In the genomic region with DNA sequence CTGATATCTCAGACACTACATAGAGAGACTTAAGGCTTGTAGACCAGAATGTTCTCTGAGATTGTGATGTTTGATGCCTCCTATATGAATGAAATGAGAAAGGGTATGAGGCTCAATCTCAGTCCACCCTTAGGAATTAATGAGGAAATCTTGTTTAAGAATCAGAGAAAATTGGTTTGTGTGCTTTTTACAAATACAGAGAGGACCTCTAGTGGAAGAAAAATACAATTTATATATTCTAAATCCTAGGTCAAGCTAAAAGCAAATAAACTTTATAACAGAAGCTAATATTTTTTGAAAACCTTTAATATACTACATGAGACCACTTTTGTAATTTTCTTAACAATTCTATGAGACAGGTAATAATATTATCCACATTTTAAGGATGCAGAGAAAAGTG, we compare ENCODE assay signal across 17 cellular contexts. TPM values are rescaled to one million over a fixed set of nuclear protein-coding genes. Genes with fewer than 3 reads are reported as not detected.
DNase-seq lines count a peak whose midpoint lies in the region; ATAC-seq and TF ChIP-seq lines count a peak whose summit lies in the region.
"Had no signal": no experiment of that assay in that cellular context is flagged by ENCODE, and none has a peak within 500 bp of the region (broad histone marks: within the 10 kb centered on the region; RNA-seq: fewer than 3 reads in every experiment).

No MANE protein-coding gene starts in this region.

- H3K27me3 Mint-ChIP-seq in neural progenitor cell (ENCODE audit: insufficient read depth, low read depth): no peaks in the 10 kb centered on the region

- no peak for ATAC-seq in HG02885 (IDR thresholded peaks at IDR 0.05; ENCODE audit: poor library complexity, unreplicated experiment)
- ATAC-seq in GM21786 (IDR thresholded peaks at IDR 0.05; ENCODE audit: unreplicated experiment): no peak
- ATAC-seq: activated T-helper 17 cell treated with anti-CD3 and anti-CD28 coated beads, Interleukin-2, amount 50 U/mL, for 72 hours; left lung had no signal

- no peaks in the 10 kb centered on the region for H3K9me3 Mint-ChIP-seq in neural progenitor cell
- H3K9me3 Mint-ChIP-seq: activated CD4-positive, alpha-beta memory T cell treated with anti-CD3 and anti-CD28 coated beads for 36 hours; activated T-helper 17 cell treated with anti-CD3 and anti-CD28 coated beads, Interleukin-2, amount 50 U/mL, for 72 hours; nephron progenitor cell had no signal

- no peaks in the 10 kb centered on the region for H4K20me1 ChIP-seq in neural progenitor cell (ENCODE audit: low read depth)

- H3K4me2 ChIP-seq in neural progenitor cell: no peak overlapping the region

- DNase-seq in NCI-H345 treated with DMSO at 0.1 percent for 48 hours (lab: John Stamatoyannopoulos, UW; ENCODE audit: unreplicated experiment) (peak; percentile 17), NCI-H345 (lab: John Stamatoyannopoulos, UW) (no peak), LNCaP clone FGC (ENCODE audit: low read depth) (no peak), astrocyte of the spinal cord (ENCODE audit: low read depth, low spot score) (no peak), neural progenitor cell (ENCODE audit: low spot score) (no peak), NCI-H2227 (lab: John Stamatoyannopoulos, UW; ENCODE audit: unreplicated experiment) (no peak)
- DNase-seq: activated CD4-positive, alpha-beta memory T cell treated with anti-CD3 and anti-CD28 coated beads for 36 hours; head of caudate nucleus; left lung; NCI-H2029; nephron progenitor cell; spleen had no signal

- no peaks in the 10 kb centered on the region for H3K27me3 ChIP-seq in neural progenitor cell
- H3K27me3 ChIP-seq: left lung, spleen had no signal

- H3K4me3 ChIP-seq in LNCaP clone FGC (ENCODE audit: low read depth, low read length) (no peak overlapping the region), astrocyte of the spinal cord (ENCODE audit: low read depth, low read length) (no peak overlapping the region), neural progenitor cell (no peak overlapping the region)
- H3K4me3 ChIP-seq: left lung, spleen had no signal

- no peaks in the 10 kb centered on the region for H3K9me3 ChIP-seq in neural progenitor cell (ENCODE audit: low read depth)
- H3K9me3 ChIP-seq: left lung, spleen had no signal

- no peak overlapping the region for H3K27ac ChIP-seq in neural progenitor cell
- H3K27ac ChIP-seq: left lung, spleen had no signal

- H3K27ac Mint-ChIP-seq in neural progenitor cell: no peak overlapping the region
- H3K27ac Mint-ChIP-seq: activated CD4-positive, alpha-beta memory T cell treated with anti-CD3 and anti-CD28 coated beads for 36 hours; activated T-helper 17 cell treated with anti-CD3 and anti-CD28 coated beads, Interleukin-2, amount 50 U/mL, for 72 hours; nephron progenitor cell had no signal

- no peaks in the 10 kb centered on the region for H3K4me1 Mint-ChIP-seq in neural progenitor cell
- H3K4me1 Mint-ChIP-seq: activated T-helper 17 cell treated with anti-CD3 and anti-CD28 coated beads, Interleukin-2, amount 50 U/mL, for 72 hours had no signal

- H3K79me2 ChIP-seq in neural progenitor cell (ENCODE audit: low read depth): no peaks in the 10 kb centered on the region

- no peaks in the 10 kb centered on the region for H3K4me1 ChIP-seq in neural progenitor cell
- H3K4me1 ChIP-seq: left lung, spleen had no signal

- H3K36me3 ChIP-seq in neural progenitor cell: no peaks in the 10 kb centered on the region
- H3K36me3 ChIP-seq: left lung, spleen had no signal

- no peak overlapping the region for H3K9ac ChIP-seq in neural progenitor cell

- H3K4me3 Mint-ChIP-seq in neural progenitor cell: no peak overlapping the region
- H3K4me3 Mint-ChIP-seq: activated CD4-positive, alpha-beta memory T cell treated with anti-CD3 and anti-CD28 coated beads for 36 hours; activated T-helper 17 cell treated with anti-CD3 and anti-CD28 coated beads, Interleukin-2, amount 50 U/mL, for 72 hours; nephron progenitor cell had no signal

- no peak overlapping the region for H2AFZ ChIP-seq in neural progenitor cell (replicated peaks)

- TF ChIP-seq CTCF in LNCaP clone FGC (IDR thresholded peaks at IDR 0.05; ENCODE audit: control insufficient read depth, extremely low read depth, insufficient read depth) (peak; percentile 22; the same call in 1 of the 2 replicates), astrocyte of the spinal cord (IDR thresholded peaks at IDR 0.05; ENCODE audit: low read depth, low read length) (peak; percentile 17), neural progenitor cell (IDR thresholded peaks at IDR 0.05) (peak; percentile 33)

- no peaks in the 10 kb centered on the region for H3K36me3 Mint-ChIP-seq in neural progenitor cell
- H3K36me3 Mint-ChIP-seq: activated CD4-positive, alpha-beta memory T cell treated with anti-CD3 and anti-CD28 coated beads for 36 hours had no signal

- in situ Hi-C loops in astrocyte of the spinal cord (cut with HindIII; ENCODE audit: low sequenced_read_pairs): no loop called here

- no peaks in the 10 kb centered on the region for H3F3A ChIP-seq in neural progenitor cell (ENCODE audit: low read depth)

RNA-seq across cellular contexts. Expression of gene OR52H1, which starts 5.0 kb away (rescaled TPM):
- total RNA-seq in neural progenitor cell (ENCODE audit: low replicate concordance): not detected in 2 replicates
- total RNA-seq: A172; activated CD4-positive, alpha-beta memory T cell treated with anti-CD3 and anti-CD28 coated beads for 36 hours; T-helper 2 cell treated with Interferon-gamma antibody and Interleukin-4, amounts not matched to agents 100 ng/mL and 5 ng/mL, for 36 hours had no signal

RNA-seq across cellular contexts. Expression of gene OR52B6, which starts 27.3 kb away (rescaled TPM):
- total RNA-seq in neural progenitor cell (ENCODE audit: low replicate concordance): not detected in 2 replicates
- total RNA-seq: A172; activated CD4-positive, alpha-beta memory T cell treated with anti-CD3 and anti-CD28 coated beads for 36 hours; activated T-helper 17 cell treated with anti-CD3 and anti-CD28 coated beads, Interleukin-2, amount 50 U/mL, for 72 hours; left lung; spleen; T-helper 2 cell treated with Interferon-gamma antibody and Interleukin-4, amounts not matched to agents 100 ng/mL and 5 ng/mL, for 36 hours had no signal

RNA-seq across cellular contexts. Expression of gene UBQLNL, which starts 36.8 kb away (rescaled TPM):
- total RNA-seq in neural progenitor cell (ENCODE audit: low replicate concordance): 0.19 and 0.90 TPM in 2 replicates
- total RNA-seq: A172 had no signal

RNA-seq across cellular contexts. Expression of gene TRIM6, which starts 43.1 kb away (rescaled TPM):
- 7.1 and 7.4 TPM in 2 replicates for total RNA-seq in neural progenitor cell (ENCODE audit: low replicate concordance)

RNA-seq across cellular contexts. Expression of gene UBQLN3, which starts 43.6 kb away (rescaled TPM):
- 0.37 and 0.39 TPM in 2 replicates for total RNA-seq in neural progenitor cell (ENCODE audit: low replicate concordance)
- total RNA-seq: A172; activated CD4-positive, alpha-beta memory T cell treated with anti-CD3 and anti-CD28 coated beads for 36 hours; T-helper 2 cell treated with Interferon-gamma antibody and Interleukin-4, amounts not matched to agents 100 ng/mL and 5 ng/mL, for 36 hours had no signal
